ENCODE assay signal across 13 cellular contexts in the genomic region with DNA sequence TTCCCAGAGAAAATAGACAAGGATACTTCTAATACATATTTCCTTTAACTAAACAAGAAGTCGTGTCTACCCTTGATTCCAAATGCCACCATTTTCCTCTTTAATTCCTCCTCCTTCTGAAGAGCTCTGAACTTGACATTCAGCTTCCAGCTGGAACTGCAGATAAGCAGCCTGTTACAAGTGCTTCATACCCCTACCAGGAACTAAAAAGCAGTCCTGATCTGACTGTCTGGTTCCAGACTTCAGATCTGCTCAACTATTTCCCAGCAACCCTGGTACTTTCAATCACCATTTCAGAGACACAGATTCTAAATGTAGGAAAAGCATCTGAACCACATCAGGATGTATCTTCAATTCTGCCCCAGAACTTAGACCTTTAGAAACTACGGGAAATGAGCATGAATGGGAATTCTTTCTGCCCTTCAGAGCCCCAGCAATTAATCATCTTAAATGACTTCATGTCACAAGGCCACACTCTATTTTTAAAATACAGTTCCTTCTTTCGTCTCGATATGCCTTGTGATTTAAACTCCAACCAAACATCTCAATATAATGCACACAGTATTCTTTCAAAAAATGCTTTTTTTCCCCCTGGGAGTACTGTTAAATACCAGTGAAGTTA.
DNase-seq lines count a peak whose midpoint lies in the region; ATAC-seq, FAIRE-seq and TF ChIP-seq lines count a peak whose summit lies in the region.
"Had no signal": no experiment of that assay in that cellular context is flagged by ENCODE, and none has a peak within 500 bp of the region (broad histone marks: within the 10 kb centered on the region; RNA-seq: fewer than 3 reads in every experiment).

No MANE protein-coding gene starts in this region.

- DNase-seq in NOMO-1 (lab: John Stamatoyannopoulos, UW; ENCODE audit: unreplicated experiment in 2 of 2) (peak; percentile 6 to 26), NOMO-1 treated with dmso at 0.1 percent for 144 hours (lab: John Stamatoyannopoulos, UW; ENCODE audit: unreplicated experiment) (no peak), GM12878 (ENCODE audit: low read depth, low spot score) (no peak), right lobe of liver (no peak), tibial artery (no peak), D341Med (ENCODE audit: low spot score) (no peak), A673 (ENCODE audit: low spot score) (no peak)
- DNase-seq in stimulated activated naive CD4-positive, alpha-beta T cell treated with Interleukin-2 at 50 U/mL for 16 hours (lab: John Stamatoyannopoulos, UW), result no peak
- DNase-seq: activated CD8-positive, alpha-beta T cell treated with anti-CD3 and anti-CD28 coated beads, Interleukin-2, amount 10 ng/mL, durations not matched to agents 7 days and 5 days; activated gamma-delta T cell treated with Interleukin-2 at 50 U/mL for 16 hours; NCI-H1105 treated with DMSO at 0.1 percent for 48 hours; SJCRH30 had no signal

- no peaks in the 10 kb centered on the region for H4K20me1 ChIP-seq in GM12878 (ENCODE audit: control insufficient read depth, insufficient read depth)

- intact Hi-C loops in GM12878 (cut with micrococcal nuclease; ENCODE audit: unreplicated experiment), result no loop called here
- intact Hi-C loops in right lobe of liver (cut with DNase I), result no loop called here
- intact Hi-C loops in tibial artery (cut with DNase I; ENCODE audit: low total_unique reads), result no loop called here
- intact Hi-C loops in A673 (cut with micrococcal nuclease; ENCODE audit: unreplicated experiment), result no loop called here

- POLR2A ChIA-PET in GM12878 (lab: Charles Lee) (no interaction called here), A673 (lab: Charles Lee; ENCODE audit: low non-redundant PET) (no interaction called here)

- H3K9ac ChIP-seq in GM12878 (ENCODE audit: control insufficient read depth, insufficient read depth, low read length), result no peak overlapping the region

- no peak for TF ChIP-seq RAD21 in GM12878 (IDR thresholded peaks at IDR 0.05; ENCODE audit: insufficient read depth, low read depth, low read length)

- TF ChIP-seq CTCF in GM12878 (IDR thresholded peaks at IDR 0.05 in 2 of 3, conservative IDR thresholded peaks at IDR 0.05 in 1 of 3; ENCODE audit: control insufficient read depth in 2 of 3, extremely low read depth in 1 of 3, insufficient read depth in 1 of 3, low read depth in 3 of 3, low read length in 3 of 3) (no peak), right lobe of liver (IDR thresholded peaks at IDR 0.05) (no peak), tibial artery (IDR thresholded peaks at IDR 0.05) (no peak), A673 (conservative IDR thresholded peaks at IDR 0.05; ENCODE audit: low read depth, low read length) (no peak)

- CTCF ChIA-PET in GM12878 (lab: Yijun Ruan, JAX), result no interaction called here
- CTCF ChIA-PET in A673 (lab: Charles Lee), result no interaction called here

- H3K9me3 ChIP-seq in GM12878 (replicated peaks; ENCODE audit: control insufficient read depth, insufficient read depth, low read length), result peaks cover 3% of the 10 kb centered on the region; the same call in 2 of the 3 replicates
- no peaks in the 10 kb centered on the region for H3K9me3 ChIP-seq in right lobe of liver
- peaks cover 0 to 6% (median 0%) of the 10 kb centered on the region in 3 donors for H3K9me3 ChIP-seq in tibial artery
- peaks cover 58% of the 10 kb centered on the region for H3K9me3 ChIP-seq in A673 (ENCODE audit: low read depth, low read length, poor library complexity, severe bottlenecking)
- H3K9me3 ChIP-seq: SJCRH30, suprapubic skin had no signal

- RAD21 ChIA-PET in GM12878 (lab: Charles Lee; ENCODE audit: unreplicated experiment), result no interaction called here

- no peaks in the 10 kb centered on the region for H3K36me3 ChIP-seq in GM12878 (ENCODE audit: control insufficient read depth in 2 of 2, insufficient read depth in 2 of 2, low read length in 1 of 2)
- no peaks in the 10 kb centered on the region for H3K36me3 ChIP-seq in right lobe of liver
- no peaks in the 10 kb centered on the region for H3K36me3 ChIP-seq in tibial artery
- H3K36me3 ChIP-seq in A673 (ENCODE audit: insufficient read depth, low read length, poor library complexity, severe bottlenecking), result no peaks in the 10 kb centered on the region
- H3K36me3 ChIP-seq: SJCRH30, suprapubic skin had no signal

- no peak overlapping the region for H3K4me3 ChIP-seq in GM12878
- no peak overlapping the region for H3K4me3 ChIP-seq in right lobe of liver
- no peak overlapping the region for H3K4me3 ChIP-seq in tibial artery
- no peak overlapping the region for H3K4me3 ChIP-seq in A673 (ENCODE audit: low read depth, low read length, poor library complexity, severe bottlenecking)
- H3K4me3 ChIP-seq: SJCRH30, suprapubic skin had no signal

- H3K27ac ChIP-seq in GM12878 (ENCODE audit: control insufficient read depth, insufficient read depth) (no peak overlapping the region), right lobe of liver (no peak overlapping the region), tibial artery (peak overlapping the region; percentile 15 to 38), A673 (ENCODE audit: low read depth, low read length, poor library complexity, severe bottlenecking) (no peak overlapping the region)
- H3K27ac ChIP-seq: SJCRH30, suprapubic skin had no signal

- SMC1A ChIA-PET in GM12878 (lab: Charles Lee; ENCODE audit: uncharacterized antibody, unreplicated experiment), result interaction anchor here (0.7 kb wide), 1 partner anchor 234 kb away, joined by 3 read pairs; no protein-coding TSS in a partner anchor

- H3K27me3 ChIP-seq in GM12878 (replicated peaks in 1 of 2; ENCODE audit: control insufficient read depth in 2 of 2, insufficient read depth in 2 of 2, low read length in 1 of 2), result no peaks in the 10 kb centered on the region
- no peaks in the 10 kb centered on the region for H3K27me3 ChIP-seq in right lobe of liver
- no peaks in the 10 kb centered on the region for H3K27me3 ChIP-seq in tibial artery
- H3K27me3 ChIP-seq in A673 (replicated peaks; ENCODE audit: insufficient read depth, low read depth, low read length, poor library complexity), result no peaks in the 10 kb centered on the region
- H3K27me3 ChIP-seq: SJCRH30, suprapubic skin had no signal

- TF ChIP-seq POLR2A in GM12878 (IDR thresholded peaks at IDR 0.05; ENCODE audit: low read depth, low read length) (no peak), right lobe of liver (IDR thresholded peaks at IDR 0.05) (no peak)

- no peak for FAIRE-seq in GM12878 (lab: Jason Lieb, UNC)

- H3K4me1 ChIP-seq in GM12878 (ENCODE audit: control insufficient read depth, insufficient read depth, low read length) (no peaks in the 10 kb centered on the region; the same call in 1 of the 2 replicates), right lobe of liver (peaks cover 0 to 7% (median 2%) of the 10 kb centered on the region in 4 donors), tibial artery (peaks cover 0 to 34% (median 16%) of the 10 kb centered on the region in 4 donors), A673 (ENCODE audit: insufficient read depth, low read length, poor library complexity, severe bottlenecking) (no peaks in the 10 kb centered on the region)
- H3K4me1 ChIP-seq: SJCRH30 had no signal

- ATAC-seq in GM12878 (no peak), right lobe of liver (peak; percentile 22 to 38 (median 30))
- ATAC-seq: activated CD8-positive, alpha-beta T cell treated with anti-CD3 and anti-CD28 coated beads, Interleukin-2, amount 10 ng/mL, durations not matched to agents 7 days and 5 days had no signal

- no peaks in the 10 kb centered on the region for H3K79me2 ChIP-seq in GM12878 (ENCODE audit: control insufficient read depth, insufficient read depth, low read length)

- BruUV-seq in GM12878 (replicated peaks; lab: Mats Ljungman, UMichigan), result no TSS peak
- BruUV-seq in A673 (replicated peaks; lab: Mats Ljungman, UMichigan), result no TSS peak

- TF ChIP-seq EP300 in GM12878 (IDR thresholded peaks at IDR 0.05; ENCODE audit: borderline replicate concordance in 1 of 2, control insufficient read depth in 1 of 2, low read depth in 2 of 2, low read length in 2 of 2), result no peak

- 10% methylated on average over 4 of the region's 4 CpGs for WGBS in GM12878 (ENCODE audit: insufficient coverage, insufficient replicate concordance, low lambda C conversion rate, missing lambda C conversion rate)
- 42% methylated on average over 4 of the region's 4 CpGs for WGBS in right lobe of liver (ENCODE audit: insufficient coverage, low coverage, low lambda C conversion rate, missing lambda C conversion rate)

- no peak overlapping the region for H3K4me2 ChIP-seq in GM12878 (ENCODE audit: control insufficient read depth, insufficient read depth)

- H2AFZ ChIP-seq in GM12878 (ENCODE audit: control insufficient read depth, low read depth, low read length), result no peak overlapping the region

- in situ Hi-C loops in GM12878 (cut with MboI), result no loop called here

TF ChIP-seq in GM12878, 131 proteins besides CTCF, POLR2A, EP300 and RAD21 (continues in another document):
- TF ChIP-seq ZNF592 (IDR thresholded peaks at IDR 0.05) (no peak), ETV6 (conservative IDR thresholded peaks at IDR 0.05 in 1 of 2, IDR thresholded peaks at IDR 0.05 in 1 of 2; ENCODE audit: borderline replicate concordance in 1 of 2, low read depth in 1 of 2) (0 out of 4 replicates have a peak, but pooled peaks of 1 of the 2 experiments have one; percentile 22)

Comparison
In these comparisons a context has a peak if more than half of its experiments do, and no peak if none do; other contexts are left out.
1. DNase-seq: peak in NOMO-1 (2 of 2); none in NOMO-1 treated with dmso at 0.1 percent for 144 hours (single experiment), GM12878 (single experiment), right lobe of liver (0 of 3), tibial artery (0 of 2), D341Med (single experiment), stimulated activated naive CD4-positive, alpha-beta T cell treated with Interleukin-2 at 50 U/mL for 16 hours (single experiment) and A673 (single experiment).
2. H3K27ac ChIP-seq: peak in tibial artery (2 of 2); none in GM12878 (single experiment), right lobe of liver (0 of 3) and A673 (single experiment).